Comparison of ENCODE assay signal across 8 cellular contexts in the genomic region with DNA sequence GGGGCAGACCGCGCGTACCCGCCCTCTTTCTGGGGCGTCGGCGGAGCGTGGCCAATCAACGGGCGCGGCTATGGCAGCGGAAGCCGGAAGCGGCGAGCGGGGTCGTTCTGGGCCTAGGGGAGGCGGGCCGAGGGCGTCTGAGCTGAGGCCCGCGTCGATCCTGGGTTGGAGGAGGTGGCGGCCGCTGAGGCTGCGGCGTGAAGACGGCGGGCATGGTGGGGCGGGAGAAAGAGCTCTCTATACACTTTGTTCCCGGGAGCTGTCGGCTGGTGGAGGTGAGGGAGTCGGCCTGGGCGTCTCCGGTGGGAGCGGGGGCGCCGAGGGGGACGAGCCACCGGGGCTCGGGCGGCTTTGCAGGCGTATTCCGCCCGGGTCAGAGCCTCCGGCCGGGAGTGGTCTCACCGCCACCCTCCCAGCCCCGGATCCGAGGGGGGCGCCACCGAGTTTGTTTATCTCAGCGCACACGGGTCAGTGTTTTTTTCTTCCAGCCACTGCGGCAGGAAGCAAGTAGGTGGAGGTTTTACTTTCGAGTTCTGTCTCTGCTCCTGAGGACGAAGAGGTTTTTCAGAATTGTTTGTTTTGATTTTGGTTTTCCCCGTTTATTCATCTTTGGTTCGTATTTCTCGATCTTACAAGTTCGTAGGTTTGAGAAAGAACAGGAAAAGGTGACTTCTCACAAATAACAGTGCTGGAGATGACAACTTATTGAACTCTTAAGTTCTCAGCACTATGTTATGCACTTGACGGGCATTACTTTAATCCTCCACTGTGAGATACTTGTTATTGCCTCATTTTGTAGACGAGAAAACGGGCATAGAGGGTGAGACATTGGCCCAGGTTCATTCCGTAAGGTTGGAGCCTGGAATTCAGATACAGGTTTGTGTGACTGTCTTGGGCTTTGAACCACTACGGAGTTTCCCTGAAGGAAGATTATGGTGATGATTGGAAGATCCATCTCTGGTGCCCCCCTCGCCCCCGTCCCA. TPM values are rescaled to one million over a fixed set of nuclear protein-coding genes. Genes with fewer than 3 reads are reported as not detected.
DNase-seq lines count a peak whose midpoint lies in the region; ATAC-seq and TF ChIP-seq lines count a peak whose summit lies in the region.

A gene (plus strand): TSS at position 145 of the 983 bp plus-strand sequence. CDS start 68 bp downstream, at position 213.

- no peaks in the 10 kb centered on the region for H3K9me2 ChIP-seq in SK-N-SH

- TF ChIP-seq RAD21 in SK-N-SH (IDR thresholded peaks at IDR 0.05; ENCODE audit: low read length): no peak

- H3K27ac ChIP-seq in SK-N-SH (ENCODE audit: low read depth in 2 of 2, low read length in 1 of 2) (peak within 1 kb of the TSS; percentile 92 to 95), temporal lobe (ENCODE audit: low read depth, low read length) (peak within 1 kb of the TSS; percentile 92)

- H3K9ac ChIP-seq in SK-N-SH: peak within 1 kb of the TSS; percentile 87

- ATAC-seq in HG02588 (IDR thresholded peaks at IDR 0.05; ENCODE audit: unreplicated experiment): peak; percentile 85

- TF ChIP-seq CTCF in GM10266 (IDR thresholded peaks at IDR 0.05; ENCODE audit: control insufficient read depth, insufficient read depth, low read depth, missing control alignments): peak; percentile 70
- TF ChIP-seq CTCF in SK-N-SH (IDR thresholded peaks at IDR 0.05): peak; percentile 63

- H3F3A ChIP-seq in SK-N-SH (replicated peaks; ENCODE audit: insufficient read depth): peaks cover 13% of the 10 kb centered on the region

- H3K27me3 ChIP-seq in SK-N-SH (ENCODE audit: insufficient read depth): no peaks in the 10 kb centered on the region

- H3K36me3 ChIP-seq in SK-N-SH (replicated peaks in 1 of 2; ENCODE audit: control insufficient read depth in 1 of 2, insufficient read depth in 2 of 2, low read length in 1 of 2): peaks cover 0 to 2% of the 10 kb centered on the region in 2 experiments

- H4K20me1 ChIP-seq in SK-N-SH (ENCODE audit: insufficient read depth): peaks cover 47% of the 10 kb centered on the region

- POLR2A ChIA-PET in SK-N-SH (lab: Yijun Ruan, JAX): interaction anchor here (0.7 to 2.1 kb wide), 4 partner anchors 45 to 84 kb away, joined by 3 to 11 read pairs (median 3); a partner anchor contains a TSS

- WGBS in SK-N-SH (ENCODE audit: low lambda C conversion rate): 0% methylated on average over 16 of the region's 68 CpGs

- H3K79me2 ChIP-seq in SK-N-SH (ENCODE audit: insufficient read depth): peaks cover 63% of the 10 kb centered on the region

- peak; percentile 90 for DNase-seq in GM10266 (ENCODE audit: extremely low spot score)
- DNase-seq in NCI-H1048 (lab: John Stamatoyannopoulos, UW): peak; percentile 94
- peak; percentile 94 for DNase-seq in SK-N-SH
- peak; percentile 96 for DNase-seq in activated naive CD4-positive, alpha-beta T cell treated with anti-CD3 and anti-CD28 coated beads, Interleukin-2, amount 50 U/mL, for 16 hours
- DNase-seq in germinal center (ENCODE audit: low spot score): peak; percentile 96
- peak; percentile 94 for DNase-seq in occipital lobe (lab: John Stamatoyannopoulos, UW)

- TF ChIP-seq EP300 in SK-N-SH (IDR thresholded peaks at IDR 0.05; ENCODE audit: borderline replicate concordance in 1 of 2, low read depth in 1 of 2, low read length in 1 of 2): no peak

- H3K4me1 ChIP-seq in SK-N-SH (ENCODE audit: control insufficient read depth in 1 of 2, insufficient read depth in 2 of 2, low read depth in 1 of 2, low read length in 1 of 2): peaks cover 18 to 26% of the 10 kb centered on the region in 2 experiments

- CTCF ChIA-PET in SK-N-SH (lab: Yijun Ruan, JAX): interaction anchor here (0.6 to 1.4 kb wide), 6 partner anchors 11 to 1785 kb away, joined by 3 to 6 read pairs (median 4); no protein-coding TSS in a partner anchor

- H3K4me2 ChIP-seq in SK-N-SH: peak within 1 kb of the TSS; percentile 87

- no peaks in the 10 kb centered on the region for H3K9me3 ChIP-seq in SK-N-SH

- H2AFZ ChIP-seq in SK-N-SH (ENCODE audit: low read depth): peak within 1 kb of the TSS; percentile 97

- H3K4me3 ChIP-seq in SK-N-SH (ENCODE audit: low read depth in 2 of 2, low read length in 1 of 2): peak within 1 kb of the TSS; percentile 70 to 86

TF ChIP-seq in SK-N-SH, 30 proteins besides CTCF, POLR2A, EP300 and RAD21 (continues in another document):
- TF ChIP-seq NFIC (IDR thresholded peaks at IDR 0.05; ENCODE audit: borderline replicate concordance): no peak
- TF ChIP-seq NRF1 (IDR thresholded peaks at IDR 0.05; ENCODE audit: low read depth, low read length): no peak
- TF ChIP-seq, protein P1, sequence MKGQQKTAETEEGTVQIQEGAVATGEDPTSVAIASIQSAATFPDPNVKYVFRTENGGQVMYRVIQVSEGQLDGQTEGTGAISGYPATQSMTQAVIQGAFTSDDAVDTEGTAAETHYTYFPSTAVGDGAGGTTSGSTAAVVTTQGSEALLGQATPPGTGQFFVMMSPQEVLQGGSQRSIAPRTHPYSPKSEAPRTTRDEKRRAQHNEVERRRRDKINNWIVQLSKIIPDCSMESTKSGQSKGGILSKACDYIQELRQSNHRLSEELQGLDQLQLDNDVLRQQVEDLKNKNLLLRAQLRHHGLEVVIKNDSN (IDR thresholded peaks at IDR 0.05; ENCODE audit: borderline replicate concordance, low read depth): no peak
- TF ChIP-seq, protein P2, sequence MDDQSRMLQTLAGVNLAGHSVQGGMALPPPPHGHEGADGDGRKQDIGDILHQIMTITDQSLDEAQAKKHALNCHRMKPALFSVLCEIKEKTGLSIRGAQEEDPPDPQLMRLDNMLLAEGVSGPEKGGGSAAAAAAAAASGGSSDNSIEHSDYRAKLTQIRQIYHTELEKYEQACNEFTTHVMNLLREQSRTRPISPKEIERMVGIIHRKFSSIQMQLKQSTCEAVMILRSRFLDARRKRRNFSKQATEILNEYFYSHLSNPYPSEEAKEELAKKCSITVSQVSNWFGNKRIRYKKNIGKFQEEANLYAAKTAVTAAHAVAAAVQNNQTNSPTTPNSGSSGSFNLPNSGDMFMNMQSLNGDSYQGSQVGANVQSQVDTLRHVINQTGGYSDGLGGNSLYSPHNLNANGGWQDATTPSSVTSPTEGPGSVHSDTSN (IDR thresholded peaks at IDR 0.05): no peak; the same call in 1 of the 2 replicates
- TF ChIP-seq MXI1 (IDR thresholded peaks at IDR 0.05; ENCODE audit: low read depth, low read length): peak; percentile 37; the same call in 1 of the 2 replicates
- TF ChIP-seq GABPA (IDR thresholded peaks at IDR 0.05; ENCODE audit: low read depth): peak; percentile 81
- TF ChIP-seq MEF2A (IDR thresholded peaks at IDR 0.05; ENCODE audit: borderline replicate concordance, low read depth): no peak; the same call in 1 of the 2 replicates
- no peak for TF ChIP-seq RCOR1 (IDR thresholded peaks at IDR 0.05; ENCODE audit: low read length)
- TF ChIP-seq, protein P3, sequence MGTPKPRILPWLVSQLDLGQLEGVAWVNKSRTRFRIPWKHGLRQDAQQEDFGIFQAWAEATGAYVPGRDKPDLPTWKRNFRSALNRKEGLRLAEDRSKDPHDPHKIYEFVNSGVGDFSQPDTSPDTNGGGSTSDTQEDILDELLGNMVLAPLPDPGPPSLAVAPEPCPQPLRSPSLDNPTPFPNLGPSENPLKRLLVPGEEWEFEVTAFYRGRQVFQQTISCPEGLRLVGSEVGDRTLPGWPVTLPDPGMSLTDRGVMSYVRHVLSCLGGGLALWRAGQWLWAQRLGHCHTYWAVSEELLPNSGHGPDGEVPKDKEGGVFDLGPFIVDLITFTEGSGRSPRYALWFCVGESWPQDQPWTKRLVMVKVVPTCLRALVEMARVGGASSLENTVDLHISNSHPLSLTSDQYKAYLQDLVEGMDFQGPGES (IDR thresholded peaks at IDR 0.05; ENCODE audit: low read depth, low read length): 0 out of 2 replicates have a peak, but pooled peaks have one; percentile 41
- TF ChIP-seq SIN3A (IDR thresholded peaks at IDR 0.05; ENCODE audit: borderline replicate concordance, low read depth, low read length): no peak; the same call in 1 of the 2 replicates
- TF ChIP-seq, protein P4, sequence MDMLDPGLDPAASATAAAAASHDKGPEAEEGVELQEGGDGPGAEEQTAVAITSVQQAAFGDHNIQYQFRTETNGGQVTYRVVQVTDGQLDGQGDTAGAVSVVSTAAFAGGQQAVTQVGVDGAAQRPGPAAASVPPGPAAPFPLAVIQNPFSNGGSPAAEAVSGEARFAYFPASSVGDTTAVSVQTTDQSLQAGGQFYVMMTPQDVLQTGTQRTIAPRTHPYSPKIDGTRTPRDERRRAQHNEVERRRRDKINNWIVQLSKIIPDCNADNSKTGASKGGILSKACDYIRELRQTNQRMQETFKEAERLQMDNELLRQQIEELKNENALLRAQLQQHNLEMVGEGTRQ (IDR thresholded peaks at IDR 0.05; ENCODE audit: borderline replicate concordance, low read depth, low read length): no peak
- TF ChIP-seq SMC3 (IDR thresholded peaks at IDR 0.05; ENCODE audit: low read depth, low read length): no peak
- TF ChIP-seq YY1 (IDR thresholded peaks at IDR 0.05; ENCODE audit: low read depth): peak; percentile 20; the same call in 1 of the 2 replicates

RNA-seq across cellular contexts. Expression of the gene that starts here (rescaled TPM):
- polyA plus RNA-seq in SK-N-SH (2012; rRNA removed): 30.1 and 35.6 TPM in 2 replicates
- 44.8 and 46.6 TPM in 2 replicates for polyA plus RNA-seq in SK-N-SH (2012; cell fraction: cytosol; rRNA removed)
- polyA plus RNA-seq in SK-N-SH (2012; cell fraction: nucleus; rRNA removed): 8.1 and 17.8 TPM in 2 replicates
- total RNA-seq in occipital lobe (47.7 TPM), temporal lobe (28.8 TPM)

Comparison
In these comparisons a context has a peak if more than half of its experiments do, and no peak if none do; other contexts are left out.
1. Peak in every context shown above with its lines: DNase-seq, ATAC-seq, H3K4me3 ChIP-seq and H3K27ac ChIP-seq.